26 cellular contexts compared by ENCODE assay signal in the genomic region with DNA sequence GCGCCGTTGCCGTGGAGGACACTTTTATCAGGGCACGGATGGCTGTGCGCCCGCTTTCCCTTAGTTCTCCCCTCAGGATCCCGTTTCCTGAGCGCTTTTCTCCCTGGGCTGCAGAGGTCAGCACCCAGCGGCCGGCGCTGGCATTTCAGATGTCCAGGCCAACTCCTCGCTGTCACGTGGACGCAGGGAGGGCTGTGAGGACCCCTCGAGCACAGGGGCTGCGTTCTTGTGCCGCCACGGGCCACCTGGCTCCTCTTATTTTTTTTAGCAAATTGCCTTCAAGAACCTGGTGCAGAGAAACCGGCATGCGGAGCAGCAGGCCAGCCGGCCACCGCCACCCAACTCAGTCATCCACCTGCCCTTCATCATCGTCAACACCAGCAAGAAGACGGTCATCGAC. TPM values are rescaled to one million over a fixed set of nuclear protein-coding genes. Genes with fewer than 3 reads are reported as not detected.
DNase-seq lines count a peak whose midpoint lies in the region; ATAC-seq and TF ChIP-seq lines count a peak whose summit lies in the region.
"Had no signal": no experiment of that assay in that cellular context is flagged by ENCODE, and none has a peak within 500 bp of the region (broad histone marks: within the 10 kb centered on the region; RNA-seq: fewer than 3 reads in every experiment).

No MANE protein-coding gene starts in this region.

- H3K4me1 ChIP-seq in suprapubic skin = no peaks in the 10 kb centered on the region
- H3K4me1 ChIP-seq in A673 (ENCODE audit: insufficient read depth, low read length, poor library complexity, severe bottlenecking) = no peaks in the 10 kb centered on the region
- H3K4me1 ChIP-seq: BE2C had no signal

- no peaks in the 10 kb centered on the region for H3K4me1 Mint-ChIP-seq in chondrocyte (ENCODE audit: low read depth)
- peaks cover 20 to 54% (median 28%) of the 10 kb centered on the region in 4 donors for H3K4me1 Mint-ChIP-seq in naive thymus-derived CD8-positive, alpha-beta T cell
- H3K4me1 Mint-ChIP-seq: CD14-positive monocyte, H9 had no signal

- intact Hi-C loops in A673 (cut with micrococcal nuclease; ENCODE audit: unreplicated experiment) = no loop called here

- H3K9me3 ChIP-seq in suprapubic skin = peaks cover 3% of the 10 kb centered on the region
- H3K9me3 ChIP-seq in A673 (ENCODE audit: low read depth, low read length, poor library complexity, severe bottlenecking) = no peaks in the 10 kb centered on the region
- H3K9me3 ChIP-seq: BE2C had no signal

- peaks cover 95% of the 10 kb centered on the region for H3K36me3 ChIP-seq in suprapubic skin
- H3K36me3 ChIP-seq in A673 (ENCODE audit: insufficient read depth, low read length, poor library complexity, severe bottlenecking) = peaks cover 85% of the 10 kb centered on the region

- H3K27me3 ChIP-seq in suprapubic skin (no peaks in the 10 kb centered on the region), A673 (replicated peaks; ENCODE audit: insufficient read depth, low read depth, low read length, poor library complexity) (no peaks in the 10 kb centered on the region)
- H3K27me3 ChIP-seq: BE2C had no signal

- H3K27ac ChIP-seq in suprapubic skin = no peak overlapping the region
- no peak overlapping the region for H3K27ac ChIP-seq in A673 (ENCODE audit: low read depth, low read length, poor library complexity, severe bottlenecking)
- H3K27ac ChIP-seq: 22Rv1 had no signal

- no peak for TF ChIP-seq CTCF in chondrocyte (IDR thresholded peaks at IDR 0.05)
- TF ChIP-seq CTCF in suprapubic skin (IDR thresholded peaks at IDR 0.05) = no peak
- TF ChIP-seq CTCF in A673 (conservative IDR thresholded peaks at IDR 0.05; ENCODE audit: low read depth, low read length) = no peak

- H3K36me3 Mint-ChIP-seq in chondrocyte (ENCODE audit: low read depth) = peaks cover 63% of the 10 kb centered on the region
- peaks cover 0 to 44% (median 33%) of the 10 kb centered on the region in 3 donors for H3K36me3 Mint-ChIP-seq in naive thymus-derived CD8-positive, alpha-beta T cell

- no peak for TF ChIP-seq EP300 in suprapubic skin (IDR thresholded peaks at IDR 0.05)

- H3K4me3 Mint-ChIP-seq in chondrocyte (ENCODE audit: unreplicated experiment) = no peak overlapping the region
- peak overlapping the region in 1 of 10 donors; percentile 20 for H3K4me3 Mint-ChIP-seq in naive thymus-derived CD8-positive, alpha-beta T cell
- H3K4me3 Mint-ChIP-seq: CD14-positive monocyte, H9 had no signal

- TF ChIP-seq POLR2A in suprapubic skin (IDR thresholded peaks at IDR 0.05) = no peak

- BruUV-seq in A673 (replicated peaks; lab: Mats Ljungman, UMichigan) = no TSS peak

- H3K4me3 ChIP-seq in suprapubic skin (no peak overlapping the region), A673 (ENCODE audit: low read depth, low read length, poor library complexity, severe bottlenecking) (no peak overlapping the region)

- no peaks in the 10 kb centered on the region for H3K27me3 Mint-ChIP-seq in chondrocyte (ENCODE audit: low read depth)
- no peaks in the 10 kb centered on the region for H3K27me3 Mint-ChIP-seq in naive thymus-derived CD8-positive, alpha-beta T cell

- ATAC-seq in naive thymus-derived CD8-positive, alpha-beta T cell = no peak

- POLR2A ChIA-PET in naive thymus-derived CD8-positive, alpha-beta T cell (lab: Charles Lee) = no interaction called here
- POLR2A ChIA-PET in A673 (lab: Charles Lee; ENCODE audit: low non-redundant PET) = no interaction called here

- H3K9me3 Mint-ChIP-seq in chondrocyte (ENCODE audit: low read depth) = no peaks in the 10 kb centered on the region
- H3K9me3 Mint-ChIP-seq in naive thymus-derived CD8-positive, alpha-beta T cell = no peaks in the 10 kb centered on the region

- CTCF ChIA-PET in A673 (lab: Charles Lee) = no interaction called here

- DNase-seq in activated effector memory CD4-positive, alpha-beta T cell treated with anti-CD3 and anti-CD28 coated beads, Interleukin-2, amount 50 U/mL, for 16 hours = peak; percentile 31
- DNase-seq in activated effector memory CD4-positive, alpha-beta T cell treated with Interleukin-2 at 50 U/mL for 16 hours = no peak
- peak; percentile 66 for DNase-seq in chondrocyte (ENCODE audit: low spot score)
- DNase-seq in naive thymus-derived CD8-positive, alpha-beta T cell = peak in 1 of 10 donors; percentile 16
- peak; percentile 32 to 47 for DNase-seq in suprapubic skin (ENCODE audit: low spot score in 2 of 2)
- no peak for DNase-seq in A673 (ENCODE audit: low spot score)
- DNase-seq in CD1c-positive myeloid dendritic cell (ENCODE audit: extremely low spot score) = no peak
- no peak for DNase-seq in activated CD4-positive, CD25-positive, alpha-beta regulatory T cell (lab: John Stamatoyannopoulos, UW)
- DNase-seq: ACHN, BE2C, H9, Karpas-422, NCI-H1092, NCI-H1417 treated with DMSO at 0.1 percent for 48 hours, NCI-H1694 treated with DMSO at 0.1 percent for 48 hours, NCI-H2081, NCI-H2171, NCI-H226, NCI-H510A, NCI-H69, RPMI8226, SHP77 treated with DMSO at 0.1 percent for 48 hours had no signal

- no peak overlapping the region for H3K27ac Mint-ChIP-seq in chondrocyte (ENCODE audit: unreplicated experiment)
- H3K27ac Mint-ChIP-seq in naive thymus-derived CD8-positive, alpha-beta T cell = peak overlapping the region; percentile 29 to 87 (median 66)
- H3K27ac Mint-ChIP-seq: H9 had no signal

- 94% methylated on average over 25 of the region's 25 CpGs for WGBS in suprapubic skin

RNA-seq across cellular contexts. Expression of a gene that starts 22.3 kb away (rescaled TPM):
- total RNA-seq in chondrocyte (not detected in 3 replicates), suprapubic skin (not detected), A673 (2021) (not detected in 2 replicates)
- not detected for total RNA-seq in naive thymus-derived CD8-positive, alpha-beta T cell
- polyA plus RNA-seq in naive thymus-derived CD8-positive, alpha-beta T cell = not detected
- total RNA-seq: H9, HepG2, HT1080 had no signal
- polyA plus RNA-seq: CD14-positive monocyte, HepG2 had no signal

RNA-seq across cellular contexts. Expression of a gene that starts 31.3 kb away (rescaled TPM):
- total RNA-seq in chondrocyte (0.07 TPM in 1 of 3 replicates, not detected in the others), suprapubic skin (not detected), A673 (2021) (not detected in 2 replicates)
- total RNA-seq in naive thymus-derived CD8-positive, alpha-beta T cell = not detected
- not detected for polyA plus RNA-seq in naive thymus-derived CD8-positive, alpha-beta T cell
- total RNA-seq: HT1080 had no signal
- polyA plus RNA-seq: CD14-positive monocyte had no signal

RNA-seq across cellular contexts. Expression of a gene that starts 51.2 kb away (rescaled TPM):
- 52.8 to 76.0 TPM (median 54.3 TPM) in 3 replicates for total RNA-seq in chondrocyte
- 10 to 100 TPM; 17.1 to 18.1 TPM for total RNA-seq in naive thymus-derived CD8-positive, alpha-beta T cell
- 10 to 100 TPM; 50.1 to 61.9 (median 50.3) TPM for polyA plus RNA-seq in naive thymus-derived CD8-positive, alpha-beta T cell
- 10 to 100 TPM; 47.5 to 63.3 (median 52.0) TPM for total RNA-seq in suprapubic skin
- 141 and 153 TPM in 2 replicates for total RNA-seq in A673 (2021)

Comparison
In these comparisons a context has a peak if more than half of its experiments do, and no peak if none do; other contexts are left out.
1. DNase-seq: peak in activated effector memory CD4-positive, alpha-beta T cell treated with anti-CD3 and anti-CD28 coated beads, Interleukin-2, amount 50 U/mL, for 16 hours (single experiment), chondrocyte (single experiment) and suprapubic skin (2 of 2); none in activated effector memory CD4-positive, alpha-beta T cell treated with Interleukin-2 at 50 U/mL for 16 hours (single experiment), A673 (single experiment), CD1c-positive myeloid dendritic cell (single experiment) and activated CD4-positive, CD25-positive, alpha-beta regulatory T cell (0 of 4).